ENCODE assay signal across 8 cellular contexts in genomic region chrX:11341274-11342256, GRCh38. TPM values are rescaled to one million over a fixed set of nuclear protein-coding genes. Genes with fewer than 3 reads are reported as not detected.
DNase-seq lines count a peak whose midpoint lies in the region; ATAC-seq, FAIRE-seq and TF ChIP-seq lines count a peak whose summit lies in the region.

No MANE protein-coding gene starts in this region.

- CTCF ChIA-PET in GM10248 (lab: Yijun Ruan, JAX): interaction anchor here (1.5 kb wide), 1 partner anchor 40 kb away, joined by 4 read pairs; no protein-coding TSS in a partner anchor

- POLR2A ChIA-PET in GM10248 (lab: Yijun Ruan, JAX): no interaction called here

- no peaks in the 10 kb centered on the region for H3K9me3 ChIP-seq in WERI-Rb-1 (ENCODE audit: severe bottlenecking)

- no peak overlapping the region for H3K4me3 Mint-ChIP-seq in chondrocyte (ENCODE audit: unreplicated experiment)

- no peak for TF ChIP-seq POLR2A in H54 (IDR thresholded peaks at IDR 0.05; ENCODE audit: low read depth, low read length)

- H3K27ac ChIP-seq in WERI-Rb-1: no peak overlapping the region

- peaks cover 7% of the 10 kb centered on the region for H3K4me1 Mint-ChIP-seq in chondrocyte (ENCODE audit: low read depth)

- H3K27me3 Mint-ChIP-seq in chondrocyte (ENCODE audit: low read depth): no peaks in the 10 kb centered on the region

- no peak for TF ChIP-seq CTCF in GM10248 (IDR thresholded peaks at IDR 0.05; ENCODE audit: control extremely low read depth, extremely low read depth, low read depth, missing control alignments)
- no peak for TF ChIP-seq CTCF in chondrocyte (IDR thresholded peaks at IDR 0.05)
- no peak for TF ChIP-seq CTCF in WERI-Rb-1 (IDR thresholded peaks at IDR 0.05; ENCODE audit: low read depth, low read length)

- H3K36me3 Mint-ChIP-seq in chondrocyte (ENCODE audit: low read depth): no peaks in the 10 kb centered on the region

- peaks cover 9% of the 10 kb centered on the region for H3K9me3 Mint-ChIP-seq in chondrocyte (ENCODE audit: low read depth)

- DNase-seq in GM10248 (ENCODE audit: extremely low spot score) (peak; percentile 19), KBM-7 (peak; percentile 64), chondrocyte (ENCODE audit: low spot score) (no peak), mucosa of gallbladder (ENCODE audit: low spot score) (peak; percentile 61), WERI-Rb-1 (no peak), H54 (ENCODE audit: insufficient read length, low spot score) (no peak), COLO668 (lab: John Stamatoyannopoulos, UW; ENCODE audit: unreplicated experiment) (no peak)

- H3K4me3 ChIP-seq in WERI-Rb-1 (ENCODE audit: low read depth, low read length): no peak overlapping the region

- peak; percentile 87 for ATAC-seq in GM21619 (IDR thresholded peaks at IDR 0.05; ENCODE audit: unreplicated experiment)

- no peak for FAIRE-seq in H54 (lab: Jason Lieb, UNC)

- H3K27me3 ChIP-seq in WERI-Rb-1 (ENCODE audit: insufficient read depth, low read depth, severe bottlenecking): peaks cover 14% of the 10 kb centered on the region

- in situ Hi-C loops in KBM-7 (cut with MboI; ENCODE audit: low pct_unique_long_range_greater_than_20kb, low sequenced_read_pairs): no loop called here

- no peaks in the 10 kb centered on the region for H3K36me3 ChIP-seq in WERI-Rb-1

- H3K27ac Mint-ChIP-seq in chondrocyte (ENCODE audit: unreplicated experiment): peak overlapping the region; percentile 60

RNA-seq across cellular contexts. Expression of gene AMELX, which starts 48.4 kb away (rescaled TPM):
- total RNA-seq in chondrocyte (not detected in 3 replicates), mucosa of gallbladder (not detected)

Comparison
In these comparisons a context has a peak if more than half of its experiments do, and no peak if none do; other contexts are left out.
1. DNase-seq: peak in GM10248 (single experiment), KBM-7 (single experiment) and mucosa of gallbladder (single experiment); none in chondrocyte (single experiment), WERI-Rb-1 (single experiment), H54 (single experiment) and COLO668 (single experiment).